1 cellular context compared by ENCODE assay signal in genomic region chr17:77090476-77090875, GRCh38.
TF ChIP-seq lines count a peak whose summit lies in the region.

No MANE protein-coding gene starts in this region.

TF ChIP-seq in endothelial cell of umbilical vein, 7 proteins besides CTCF, POLR2A, EP300 and RAD21 (continued from another document):
- TF ChIP-seq EZH2 (IDR thresholded peaks at IDR 0.05; ENCODE audit: borderline replicate concordance, low read depth, low read length, severe bottlenecking) (no peak), FOS (IDR thresholded peaks at IDR 0.05; ENCODE audit: borderline replicate concordance, insufficient read depth, low read length) (no peak), MAX (IDR thresholded peaks at IDR 0.05; ENCODE audit: insufficient read depth, insufficient read length) (no peak)
